Comparison of ENCODE assay signal across 8 cellular contexts in the genomic region with DNA sequence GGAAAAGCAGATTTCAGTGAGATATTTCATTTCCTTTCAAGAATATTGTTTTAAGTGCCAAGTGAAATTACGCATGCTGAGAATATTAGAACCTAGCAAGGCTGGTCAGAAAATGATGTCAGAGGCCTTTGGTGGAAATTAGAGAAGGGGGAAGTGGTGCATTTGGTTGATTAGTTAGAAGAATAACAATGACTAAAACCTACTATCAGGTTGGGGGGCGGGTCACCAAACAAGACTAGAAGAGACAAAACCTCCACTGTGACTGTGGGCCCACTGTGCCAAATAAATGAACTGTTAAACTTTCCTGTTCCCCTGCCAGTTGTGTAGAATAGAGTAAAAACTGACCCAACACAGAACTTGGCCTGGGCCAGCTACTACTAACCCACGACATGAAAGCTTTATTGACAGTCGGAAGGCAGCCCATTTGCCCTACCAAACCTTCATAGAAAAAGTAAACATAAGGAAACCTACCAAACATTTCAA. TPM values are rescaled to one million over a fixed set of nuclear protein-coding genes. Genes with fewer than 3 reads are reported as not detected.
A peak's percentile ranks its signal among the peaks of the same experiment; 100 is the strongest.
DNase-seq lines count a peak whose midpoint lies in the region; ATAC-seq and TF ChIP-seq lines count a peak whose summit lies in the region.

No MANE protein-coding gene starts in this region.

- intact Hi-C loops in tibial artery (cut with DNase I; ENCODE audit: low total_unique reads) = loop anchor here (10.0 kb wide), 2 partner anchors 69 to 331 kb away; no protein-coding TSS in a partner anchor

- H3K4me3 ChIP-seq in astrocyte of the cerebellum (ENCODE audit: low read depth, low read length) (peak overlapping the region; percentile 78), liver (ENCODE audit: low read depth in 1 of 3, low read length in 3 of 3) (peak overlapping the region; percentile 7 to 98 (median 77)), tibial artery (peak overlapping the region; percentile 89 to 99)

- peak overlapping the region in 1 of 2 donors; percentile 90 for H3K27ac ChIP-seq in liver (ENCODE audit: low read depth in 1 of 2, low read length in 2 of 2)
- H3K27ac ChIP-seq in tibial artery = peak overlapping the region; percentile 96 to 99

- H3K9me3 ChIP-seq in liver (ENCODE audit: control insufficient read depth in 4 of 4, low read length in 3 of 4) (no peaks in the 10 kb centered on the region), tibial artery (no peaks in the 10 kb centered on the region)

- WGBS in liver = 38% methylated on average over 4 of the region's 4 CpGs

- ATAC-seq in HG02571 (IDR thresholded peaks at IDR 0.05; ENCODE audit: unreplicated experiment) = no peak

- H3K36me3 ChIP-seq in liver (ENCODE audit: control insufficient read depth in 4 of 4, insufficient read depth in 3 of 4, low read depth in 1 of 4, low read length in 3 of 4) (no peaks in the 10 kb centered on the region), tibial artery (no peaks in the 10 kb centered on the region)

- TF ChIP-seq CTCF in astrocyte of the cerebellum (IDR thresholded peaks at IDR 0.05; ENCODE audit: low read depth, low read length, missing control alignments) (no peak), liver (IDR thresholded peaks at IDR 0.05; ENCODE audit: low read depth, low read length, missing input control) (no peak), tibial artery (IDR thresholded peaks at IDR 0.05) (no peak)

- no peak for TF ChIP-seq RAD21 in liver (IDR thresholded peaks at IDR 0.05)

- H3K9ac ChIP-seq in liver (ENCODE audit: low read depth in 1 of 2, low read length in 2 of 2) = peak overlapping the region in 1 of 2 donors; percentile 86

- in situ Hi-C loops in astrocyte of the cerebellum (cut with HindIII; ENCODE audit: low sequenced_read_pairs) = no loop called here
- in situ Hi-C loops in ACHN (cut with HindIII; ENCODE audit: low pct_ligation_motif_present, low pct_unique_long_range_greater_than_20kb, low sequenced_read_pairs) = no loop called here

- H3K4me1 ChIP-seq in liver (ENCODE audit: control insufficient read depth in 4 of 4, insufficient read depth in 4 of 4, low read length in 3 of 4) = peaks cover 5 to 30% (median 22%) of the 10 kb centered on the region in 4 donors
- peaks cover 0 to 52% (median 22%) of the 10 kb centered on the region in 4 donors for H3K4me1 ChIP-seq in tibial artery

- H3K27me3 ChIP-seq in liver (ENCODE audit: control insufficient read depth in 4 of 4, insufficient read depth in 4 of 4, low read length in 3 of 4) (no peaks in the 10 kb centered on the region), tibial artery (no peaks in the 10 kb centered on the region)

- DNase-seq in EL = peak; percentile 63
- peak; percentile 26 for DNase-seq in HuH-7 (ENCODE audit: low spot score)
- DNase-seq in astrocyte of the cerebellum (ENCODE audit: low read depth) = peak; percentile 83
- DNase-seq in tibial artery = peak in 1 of 2 donors; percentile 33
- DNase-seq in ACHN = no peak
- DNase-seq in mesenteric fat pad (ENCODE audit: low spot score) = no peak

TF ChIP-seq in liver, 16 proteins besides CTCF, POLR2A, EP300 and RAD21:
- TF ChIP-seq FOXA1 (IDR thresholded peaks at IDR 0.05) (no peak), YY1 (IDR thresholded peaks at IDR 0.05) (no peak), GABPA (IDR thresholded peaks at IDR 0.05 in 1 of 2, conservative IDR thresholded peaks at IDR 0.05 in 1 of 2) (no peak), FOXA2 (IDR thresholded peaks at IDR 0.05) (no peak), JUND (IDR thresholded peaks at IDR 0.05) (no peak), HNF4G (IDR thresholded peaks at IDR 0.05) (no peak), RXRA (IDR thresholded peaks at IDR 0.05) (no peak), EGR1 (IDR thresholded peaks at IDR 0.05; ENCODE audit: low read depth in 2 of 2) (no peak), NR2F2 (IDR thresholded peaks at IDR 0.05) (no peak), HNF4A (conservative IDR thresholded peaks at IDR 0.05) (no peak), SP1 (IDR thresholded peaks at IDR 0.05) (no peak), TAF1 (conservative IDR thresholded peaks at IDR 0.05) (no peak)
- TF ChIP-seq, protein P1, sequence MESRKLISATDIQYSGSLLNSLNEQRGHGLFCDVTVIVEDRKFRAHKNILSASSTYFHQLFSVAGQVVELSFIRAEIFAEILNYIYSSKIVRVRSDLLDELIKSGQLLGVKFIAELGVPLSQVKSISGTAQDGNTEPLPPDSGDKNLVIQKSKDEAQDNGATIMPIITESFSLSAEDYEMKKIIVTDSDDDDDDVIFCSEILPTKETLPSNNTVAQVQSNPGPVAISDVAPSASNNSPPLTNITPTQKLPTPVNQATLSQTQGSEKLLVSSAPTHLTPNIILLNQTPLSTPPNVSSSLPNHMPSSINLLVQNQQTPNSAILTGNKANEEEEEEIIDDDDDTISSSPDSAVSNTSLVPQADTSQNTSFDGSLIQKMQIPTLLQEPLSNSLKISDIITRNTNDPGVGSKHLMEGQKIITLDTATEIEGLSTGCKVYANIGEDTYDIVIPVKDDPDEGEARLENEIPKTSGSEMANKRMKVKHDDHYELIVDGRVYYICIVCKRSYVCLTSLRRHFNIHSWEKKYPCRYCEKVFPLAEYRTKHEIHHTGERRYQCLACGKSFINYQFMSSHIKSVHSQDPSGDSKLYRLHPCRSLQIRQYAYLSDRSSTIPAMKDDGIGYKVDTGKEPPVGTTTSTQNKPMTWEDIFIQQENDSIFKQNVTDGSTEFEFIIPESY (IDR thresholded peaks at IDR 0.05) = no peak
- TF ChIP-seq, protein P2, sequence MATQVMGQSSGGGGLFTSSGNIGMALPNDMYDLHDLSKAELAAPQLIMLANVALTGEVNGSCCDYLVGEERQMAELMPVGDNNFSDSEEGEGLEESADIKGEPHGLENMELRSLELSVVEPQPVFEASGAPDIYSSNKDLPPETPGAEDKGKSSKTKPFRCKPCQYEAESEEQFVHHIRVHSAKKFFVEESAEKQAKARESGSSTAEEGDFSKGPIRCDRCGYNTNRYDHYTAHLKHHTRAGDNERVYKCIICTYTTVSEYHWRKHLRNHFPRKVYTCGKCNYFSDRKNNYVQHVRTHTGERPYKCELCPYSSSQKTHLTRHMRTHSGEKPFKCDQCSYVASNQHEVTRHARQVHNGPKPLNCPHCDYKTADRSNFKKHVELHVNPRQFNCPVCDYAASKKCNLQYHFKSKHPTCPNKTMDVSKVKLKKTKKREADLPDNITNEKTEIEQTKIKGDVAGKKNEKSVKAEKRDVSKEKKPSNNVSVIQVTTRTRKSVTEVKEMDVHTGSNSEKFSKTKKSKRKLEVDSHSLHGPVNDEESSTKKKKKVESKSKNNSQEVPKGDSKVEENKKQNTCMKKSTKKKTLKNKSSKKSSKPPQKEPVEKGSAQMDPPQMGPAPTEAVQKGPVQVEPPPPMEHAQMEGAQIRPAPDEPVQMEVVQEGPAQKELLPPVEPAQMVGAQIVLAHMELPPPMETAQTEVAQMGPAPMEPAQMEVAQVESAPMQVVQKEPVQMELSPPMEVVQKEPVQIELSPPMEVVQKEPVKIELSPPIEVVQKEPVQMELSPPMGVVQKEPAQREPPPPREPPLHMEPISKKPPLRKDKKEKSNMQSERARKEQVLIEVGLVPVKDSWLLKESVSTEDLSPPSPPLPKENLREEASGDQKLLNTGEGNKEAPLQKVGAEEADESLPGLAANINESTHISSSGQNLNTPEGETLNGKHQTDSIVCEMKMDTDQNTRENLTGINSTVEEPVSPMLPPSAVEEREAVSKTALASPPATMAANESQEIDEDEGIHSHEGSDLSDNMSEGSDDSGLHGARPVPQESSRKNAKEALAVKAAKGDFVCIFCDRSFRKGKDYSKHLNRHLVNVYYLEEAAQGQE (IDR thresholded peaks at IDR 0.05) = no peak
- TF ChIP-seq, protein P3, sequence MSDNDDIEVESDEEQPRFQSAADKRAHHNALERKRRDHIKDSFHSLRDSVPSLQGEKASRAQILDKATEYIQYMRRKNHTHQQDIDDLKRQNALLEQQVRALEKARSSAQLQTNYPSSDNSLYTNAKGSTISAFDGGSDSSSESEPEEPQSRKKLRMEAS (IDR thresholded peaks at IDR 0.05) = no peak
- TF ChIP-seq, protein P4, sequence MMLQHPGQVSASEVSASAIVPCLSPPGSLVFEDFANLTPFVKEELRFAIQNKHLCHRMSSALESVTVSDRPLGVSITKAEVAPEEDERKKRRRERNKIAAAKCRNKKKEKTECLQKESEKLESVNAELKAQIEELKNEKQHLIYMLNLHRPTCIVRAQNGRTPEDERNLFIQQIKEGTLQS (IDR thresholded peaks at IDR 0.05) = no peak

RNA-seq across cellular contexts. Expression of gene RAPGEF2, which starts 2.9 kb away (rescaled TPM):
- total RNA-seq in liver (10 to 100 TPM; 54.8 to 90.4 TPM), mesenteric fat pad (37.5 TPM)
- polyA plus RNA-seq in liver = 1 to 10 TPM; 7.3 to 9.6 TPM

Comparison
In these comparisons a context has a peak if more than half of its experiments do, and no peak if none do; other contexts are left out.
1. DNase-seq: peak in EL (single experiment), HuH-7 (single experiment) and astrocyte of the cerebellum (single experiment); none in ACHN (single experiment) and mesenteric fat pad (single experiment).
2. Peak in every context shown above with its lines, with median percentiles within 50 percentile points of each other: H3K4me3 ChIP-seq.